Comparison of ENCODE assay signal across 6 cellular contexts in genomic region chr7:156529982-156530381, GRCh38.
"Had no signal": no experiment of that assay in that cellular context is flagged by ENCODE, and none has a peak within 500 bp of the region (broad histone marks: within the 10 kb centered on the region; RNA-seq: fewer than 3 reads in every experiment).

No MANE protein-coding gene starts in this region.

- DNase-seq: GM23248, H7, HCEC 1CT, KG1 had no signal

- FAIRE-seq: HTR-8/SVneo had no signal

- H3K27ac Mint-ChIP-seq: IgD-negative memory B cell had no signal

- H3K27ac ChIP-seq: GM23248 had no signal

- H3K4me3 Mint-ChIP-seq: IgD-negative memory B cell had no signal

- H3K4me1 Mint-ChIP-seq: IgD-negative memory B cell had no signal

- H3K4me3 ChIP-seq: GM23248 had no signal

- H3K9me3 Mint-ChIP-seq: IgD-negative memory B cell had no signal

- H2AFZ ChIP-seq: GM23248 had no signal

- H3K9ac ChIP-seq: GM23248 had no signal
